ENCODE assay signal across 24 cellular contexts in genomic region chr15:51579012-51579411, GRCh38.
"Had no signal": no experiment of that assay in that cellular context is flagged by ENCODE, and none has a peak within 500 bp of the region (broad histone marks: within the 10 kb centered on the region; RNA-seq: fewer than 3 reads in every experiment).

No MANE protein-coding gene starts in this region.

- DNase-seq: activated B cell treated with CpG ODN at 0.5 μM for 24 hours; activated CD4-positive, alpha-beta T cell treated with anti-CD3 and anti-CD28 coated beads for 48 hours; activated CD8-positive, alpha-beta memory T cell treated with anti-CD3 and anti-CD28 coated beads, Interleukin-2, amount 50 U/mL, for 4 hours; activated CD8-positive, alpha-beta T cell treated with anti-CD3 and anti-CD28 coated beads, Interleukin-2, amount 10 ng/mL, durations not matched to agents 7 days and 5 days; activated effector memory CD4-positive, alpha-beta T cell treated with anti-CD3 and anti-CD28 coated beads, Interleukin-2, amount 50 U/mL, for 16 hours; activated T-cell treated with anti-CD3 and anti-CD28 coated beads, Interleukin-2, amount 50 U/mL, for 48 hours; amygdala; body of pancreas; cortex of kidney; effector CD8-positive, alpha-beta T cell; hippocampal formation; kidney; left lung; mammary epithelial cell; naive B cell; posterior cingulate gyrus; retina; stimulated activated CD4-positive, alpha-beta T cell treated with anti-CD3 and anti-CD28 coated beads, Interleukin-15, amount 100 ng/mL, for 24 hours; stimulated activated CD4-positive, alpha-beta T cell treated with anti-CD3 and anti-CD28 coated beads, Interleukin-4, amount 100 ng/mL, for 1 hour; stimulated activated naive CD4-positive, alpha-beta T cell treated with Interleukin-2 at 50 U/mL for 16 hours; substantia nigra; T-helper 17 cell; transverse colon had no signal

- H3K27ac ChIP-seq: body of pancreas, transverse colon, vagina had no signal

- H3K9me3 ChIP-seq: body of pancreas, left lung, transverse colon, vagina had no signal

- H3K4me1 ChIP-seq: body of pancreas had no signal

- H3K4me3 ChIP-seq: body of pancreas, left lung, transverse colon, vagina had no signal

- H3K36me3 ChIP-seq: left lung, transverse colon, vagina had no signal

- H3K27me3 ChIP-seq: body of pancreas, left lung, transverse colon, vagina had no signal

- ATAC-seq: activated CD8-positive, alpha-beta T cell treated with anti-CD3 and anti-CD28 coated beads, Interleukin-2, amount 10 ng/mL, durations not matched to agents 7 days and 5 days; body of pancreas; left lung; T-helper 17 cell had no signal
